ENCODE assay signal across 1 cellular context in the genomic region with DNA sequence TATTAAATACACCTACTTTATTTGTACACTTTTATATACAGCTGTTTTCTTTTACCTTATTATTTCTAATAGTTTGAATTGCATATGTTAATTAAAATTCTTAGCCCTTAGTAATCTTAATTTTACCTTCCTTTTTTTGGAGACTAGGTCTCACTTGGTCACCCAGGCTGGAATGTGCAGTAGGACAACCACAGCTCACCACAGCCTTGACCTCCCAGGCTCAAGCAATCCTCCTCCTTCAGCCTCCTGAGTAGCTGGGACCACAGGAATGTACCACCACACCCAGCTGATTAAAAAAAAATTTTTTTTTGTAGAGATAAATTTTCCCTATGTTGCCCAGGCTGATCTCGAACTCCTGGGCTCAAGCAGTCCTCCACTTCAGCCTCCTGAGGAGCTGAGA.
TF ChIP-seq lines count a peak whose summit lies in the region.

No MANE protein-coding gene starts in this region.

TF ChIP-seq in IMR-90, 13 proteins besides CTCF, POLR2A, EP300 and RAD21 (continued from another document):
- TF ChIP-seq, protein P1, sequence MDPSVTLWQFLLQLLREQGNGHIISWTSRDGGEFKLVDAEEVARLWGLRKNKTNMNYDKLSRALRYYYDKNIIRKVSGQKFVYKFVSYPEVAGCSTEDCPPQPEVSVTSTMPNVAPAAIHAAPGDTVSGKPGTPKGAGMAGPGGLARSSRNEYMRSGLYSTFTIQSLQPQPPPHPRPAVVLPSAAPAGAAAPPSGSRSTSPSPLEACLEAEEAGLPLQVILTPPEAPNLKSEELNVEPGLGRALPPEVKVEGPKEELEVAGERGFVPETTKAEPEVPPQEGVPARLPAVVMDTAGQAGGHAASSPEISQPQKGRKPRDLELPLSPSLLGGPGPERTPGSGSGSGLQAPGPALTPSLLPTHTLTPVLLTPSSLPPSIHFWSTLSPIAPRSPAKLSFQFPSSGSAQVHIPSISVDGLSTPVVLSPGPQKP (IDR thresholded peaks at IDR 0.05; ENCODE audit: borderline replicate concordance, low read depth, low read length): no peak
- no peak for TF ChIP-seq BHLHE40 (IDR thresholded peaks at IDR 0.05; ENCODE audit: low read depth, low read length)
- no peak for TF ChIP-seq SMC3 (IDR thresholded peaks at IDR 0.05; ENCODE audit: low read depth, low read length)
- no peak for TF ChIP-seq MAFK (IDR thresholded peaks at IDR 0.05; ENCODE audit: low read depth, low read length)
